In genomic region chr15:44216958-44217357, GRCh38 we compare ENCODE assay signal across 21 cellular contexts. TPM values are rescaled to one million over a fixed set of nuclear protein-coding genes. Genes with fewer than 3 reads are reported as not detected.
"Had no signal": no experiment of that assay in that cellular context is flagged by ENCODE, and none has a peak within 500 bp of the region (broad histone marks: within the 10 kb centered on the region; RNA-seq: fewer than 3 reads in every experiment).

No MANE protein-coding gene starts in this region.

- H3K27me3 ChIP-seq: cardiac muscle cell, foreskin keratinocyte, hepatocyte, neural progenitor cell, right lobe of liver, vagina had no signal

- H3K4me3 ChIP-seq: cardiac muscle cell, hepatocyte, neural progenitor cell, right lobe of liver, skin epidermis, stomach, vagina had no signal

- ATAC-seq: foreskin keratinocyte; naive thymus-derived CD4-positive, alpha-beta T cell; right lobe of liver; stimulated activated memory B cell treated with anti-CD40 and anti-IgM and Interleukin-4, amounts not matched to agents 10 μg/mL and 1 μg/mL and 100 μg/mL, for 72 hours had no signal

- H3K36me3 ChIP-seq: cardiac muscle cell, neural progenitor cell, right lobe of liver, stomach, vagina had no signal

- H3K4me1 ChIP-seq: neural progenitor cell, right lobe of liver, vagina had no signal

- H3K27ac ChIP-seq: cardiac muscle cell, foreskin keratinocyte, hepatocyte, neural progenitor cell, right lobe of liver, skin epidermis, stomach, vagina had no signal

- H3K9me3 ChIP-seq: right lobe of liver, stomach, vagina had no signal

- DNase-seq: activated CD4-positive, alpha-beta memory T cell treated with anti-CD3 and anti-CD28 coated beads for 36 hours; activated CD4-positive, alpha-beta T cell treated with anti-CD3 and anti-CD28 coated beads for 48 hours; activated naive CD4-positive, alpha-beta T cell treated with Interleukin-2 at 50 U/mL for 16 hours; activated naive CD8-positive, alpha-beta T cell treated with anti-CD3 and anti-CD28 coated beads for 36 hours; activated T-cell treated with anti-CD3 and anti-CD28 coated beads, Interleukin-2, amount 50 U/mL, for 48 hours; foreskin keratinocyte; glutamatergic neuron; left colon; mesendoderm; naive thymus-derived CD4-positive, alpha-beta T cell; posterior cingulate gyrus; right lobe of liver; stimulated activated CD4-positive, alpha-beta T cell treated with anti-CD3 and anti-CD28 coated beads, Interleukin-2, amount 100 ng/mL, for 24 hours; stomach had no signal

RNA-seq across cellular contexts. Expression of gene FRMD5, which starts 21.9 kb away (rescaled TPM):
- total RNA-seq: right lobe of liver; T-helper 2 cell treated with Interferon-gamma antibody and Interleukin-4, amounts not matched to agents 100 ng/mL and 5 ng/mL, for 36 hours had no signal
